ENCODE assay signal across 6 cellular contexts in genomic region chr2:35125871-35126270, GRCh38.
"Had no signal": no experiment of that assay in that cellular context is flagged by ENCODE, and none has a peak within 500 bp of the region (broad histone marks: within the 10 kb centered on the region; RNA-seq: fewer than 3 reads in every experiment).

No MANE protein-coding gene starts in this region.

- H3K27ac ChIP-seq: HL-60 had no signal

- H3K27me3 Mint-ChIP-seq: IgD-negative memory B cell had no signal

- ATAC-seq: HepG2, K562 had no signal

- H3K4me3 Mint-ChIP-seq: IgD-negative memory B cell had no signal

- DNase-seq: IMR-90, KBM-7 had no signal

- H3K4me1 Mint-ChIP-seq: IgD-negative memory B cell had no signal

- H3K27ac Mint-ChIP-seq: IgD-negative memory B cell had no signal

- H3K4me3 ChIP-seq: K562 had no signal
